ENCODE assay signal across 28 cellular contexts in genomic region chr5:91328743-91329142, GRCh38. TPM values are rescaled to one million over a fixed set of nuclear protein-coding genes. Genes with fewer than 3 reads are reported as not detected.
A peak's percentile ranks its signal among the peaks of the same experiment; 100 is the strongest.
DNase-seq lines count a peak whose midpoint lies in the region; ATAC-seq, FAIRE-seq and TF ChIP-seq lines count a peak whose summit lies in the region.
"Had no signal": no experiment of that assay in that cellular context is flagged by ENCODE, and none has a peak within 500 bp of the region (broad histone marks: within the 10 kb centered on the region; RNA-seq: fewer than 3 reads in every experiment).

No MANE protein-coding gene starts in this region.

- 0 out of 2 replicates have a peak overlapping the region, but pooled peaks have one; percentile 18 for H3K4me2 ChIP-seq in HepG2 (ENCODE audit: low read depth, low read length)
- H3K4me2 ChIP-seq in K562 (ENCODE audit: insufficient read depth, low read length) = no peak overlapping the region

- H4K20me1 ChIP-seq in HepG2 (ENCODE audit: insufficient read depth, low read length) = no peaks in the 10 kb centered on the region
- no peaks in the 10 kb centered on the region for H4K20me1 ChIP-seq in K562 (replicated peaks; ENCODE audit: control insufficient read depth, insufficient read depth, low read length)

- in situ Hi-C loops in HepG2 (cut with HindIII; ENCODE audit: extremely low pct_ligation_motif_present, low pct_unique_long_range_greater_than_20kb) (no loop called here), K562 (cut with MboI) (no loop called here)

- ATAC-seq in HepG2 (no peak; the same call in 2 of the 3 replicates), right lobe of liver (no peak), K562 (no peak), HG03108 (IDR thresholded peaks at IDR 0.05; ENCODE audit: unreplicated experiment) (no peak), HG03097 (IDR thresholded peaks at IDR 0.05; ENCODE audit: low FRiP score, unreplicated experiment) (no peak)
- ATAC-seq: GM12878; left ventricle myocardium superior; naive thymus-derived CD8-positive, alpha-beta T cell had no signal

- intact Hi-C loops in HepG2 (cut with micrococcal nuclease; ENCODE audit: unreplicated experiment) (no loop called here), right lobe of liver (cut with DNase I) (no loop called here), K562 (cut with micrococcal nuclease) (loop anchor here (1.0 kb wide), 1 partner anchor 14 kb away; no protein-coding TSS in a partner anchor)

- 13% methylated on average over 4 of the region's 4 CpGs for WGBS in HepG2 (ENCODE audit: low lambda C conversion rate)
- WGBS in right lobe of liver (ENCODE audit: insufficient coverage, low coverage, low lambda C conversion rate, missing lambda C conversion rate) = 53% methylated on average over 4 of the region's 4 CpGs
- WGBS in K562 (ENCODE audit: insufficient coverage, low coverage, missing lambda C conversion rate) = 63% methylated on average over 4 of the region's 4 CpGs

- peaks cover 27% of the 10 kb centered on the region for H3K4me1 ChIP-seq in HepG2 (ENCODE audit: insufficient read depth, low read length)
- H3K4me1 ChIP-seq in right lobe of liver = no peaks in the 10 kb centered on the region
- H3K4me1 ChIP-seq in K562 (replicated peaks in 1 of 2; ENCODE audit: control insufficient read depth in 2 of 2, insufficient read depth in 2 of 2, low read length in 2 of 2) = peaks cover 0 to 29% of the 10 kb centered on the region in 2 experiments; a peak in 3 of 5 replicates
- H3K4me1 ChIP-seq: Peyer's patch, suprapubic skin had no signal

- no peak for TF ChIP-seq CTCF in HepG2 (CRISPR knock-in tag; IDR thresholded peaks at IDR 0.05)
- no peak for TF ChIP-seq CTCF in right lobe of liver (IDR thresholded peaks at IDR 0.05)
- TF ChIP-seq CTCF in K562 (IDR thresholded peaks at IDR 0.05 in 2 of 3, conservative IDR thresholded peaks at IDR 0.05 in 1 of 3; ENCODE audit: insufficient read depth in 2 of 3, low read depth in 1 of 3, low read length in 3 of 3) = no peak

- H3K36me3 ChIP-seq in HepG2 (replicated peaks in 1 of 2; ENCODE audit: control insufficient read depth in 1 of 2, insufficient read depth in 2 of 2, low read length in 2 of 2) (no peaks in the 10 kb centered on the region), right lobe of liver (no peaks in the 10 kb centered on the region), K562 (ENCODE audit: control insufficient read depth, insufficient read depth, low read length) (no peaks in the 10 kb centered on the region)
- H3K36me3 ChIP-seq: HAP-1, Peyer's patch, suprapubic skin had no signal

- POLR2A ChIA-PET in HepG2 (lab: Yijun Ruan, JAX) (no interaction called here), K562 (lab: Yijun Ruan, JAX) (interaction anchor here (1.2 to 2.5 kb wide), 3 partner anchors 13 to 52 kb away, joined by 4 to 6 read pairs (median 6); no protein-coding TSS in a partner anchor)

- H3K27me3 ChIP-seq in HepG2 (ENCODE audit: control insufficient read depth in 1 of 2, insufficient read depth in 2 of 2, low read length in 2 of 2) (no peaks in the 10 kb centered on the region), right lobe of liver (no peaks in the 10 kb centered on the region), K562 (ENCODE audit: control insufficient read depth in 2 of 2, insufficient read depth in 2 of 2, low read length in 2 of 2) (no peaks in the 10 kb centered on the region)
- H3K27me3 ChIP-seq: Peyer's patch, suprapubic skin had no signal

- H3K9me3 ChIP-seq in HepG2 (ENCODE audit: low read length) = no peaks in the 10 kb centered on the region
- H3K9me3 ChIP-seq in right lobe of liver = no peaks in the 10 kb centered on the region
- no peaks in the 10 kb centered on the region for H3K9me3 ChIP-seq in K562 (replicated peaks; ENCODE audit: control insufficient read depth, insufficient read depth, low read depth, low read length)
- H3K9me3 ChIP-seq: HAP-1, Peyer's patch, suprapubic skin had no signal

- H3K4me3 ChIP-seq in HepG2 (replicated peaks in 1 of 3; ENCODE audit: insufficient read depth in 1 of 3, low read depth in 2 of 3, low read length in 3 of 3) (no peak overlapping the region), right lobe of liver (no peak overlapping the region), K562 (no peak overlapping the region)
- H3K4me3 ChIP-seq: GM12878, HAP-1, Peyer's patch, skin epidermis, suprapubic skin had no signal

- H3K9ac ChIP-seq in HepG2 (ENCODE audit: insufficient read depth, low read depth, low read length) = no peak overlapping the region
- H3K9ac ChIP-seq in K562 (ENCODE audit: insufficient read depth in 1 of 2, low read depth in 2 of 2, low read length in 2 of 2) = no peak overlapping the region

- H2AFZ ChIP-seq in HepG2 (ENCODE audit: low read length) = no peak overlapping the region
- H2AFZ ChIP-seq in K562 (ENCODE audit: low read depth, low read length) = peak overlapping the region; percentile 30

- FAIRE-seq in HepG2 (lab: Jason Lieb, UNC) = no peak
- no peak for FAIRE-seq in K562 (lab: Jason Lieb, UNC)
- FAIRE-seq: A204.1, GM12878 had no signal

- no TSS peak for BruUV-seq in HepG2 (replicated peaks; lab: Mats Ljungman, UMichigan)
- no TSS peak for BruUV-seq in K562 (replicated peaks; lab: Mats Ljungman, UMichigan)

- H3K9me1 ChIP-seq in K562 (ENCODE audit: control insufficient read depth, insufficient read depth, low read length) = no peaks in the 10 kb centered on the region

- no peak for TF ChIP-seq EP300 in HepG2 (IDR thresholded peaks at IDR 0.05; ENCODE audit: low read depth in 2 of 2, low read length in 2 of 2)
- TF ChIP-seq EP300 in HepG2 (CRISPR knock-in tag; IDR thresholded peaks at IDR 0.05; ENCODE audit: borderline replicate concordance) = no peak
- TF ChIP-seq EP300 in K562 (IDR thresholded peaks at IDR 0.05; ENCODE audit: low read length) = no peak

- CTCF ChIA-PET in HepG2 (lab: Yijun Ruan, JAX; ENCODE audit: low intra/inter-chr PET ratio, low total read pairs) (no interaction called here), K562 (lab: Yijun Ruan, JAX; ENCODE audit: low intra/inter-chr PET ratio) (no interaction called here)

- no peak for TF ChIP-seq RAD21 in HepG2 (CRISPR knock-in tag; IDR thresholded peaks at IDR 0.05)
- TF ChIP-seq RAD21 in K562 (CRISPR knock-in tag; conservative IDR thresholded peaks at IDR 0.05 in 1 of 2, IDR thresholded peaks at IDR 0.05 in 1 of 2) = no peak

- TF ChIP-seq POLR2A in HepG2 (IDR thresholded peaks at IDR 0.05; ENCODE audit: insufficient read depth in 1 of 2, low read depth in 2 of 2, low read length in 2 of 2) (no peak), right lobe of liver (IDR thresholded peaks at IDR 0.05) (no peak), K562 (conservative IDR thresholded peaks at IDR 0.05) (no peak)

- H3K79me2 ChIP-seq in HepG2 (ENCODE audit: insufficient read depth, low read length) = no peaks in the 10 kb centered on the region
- no peaks in the 10 kb centered on the region for H3K79me2 ChIP-seq in K562 (ENCODE audit: control insufficient read depth, insufficient read depth, low read length)

- DNase-seq in HepG2 (ENCODE audit: low spot score) = no peak
- no peak for DNase-seq in right lobe of liver
- no peak for DNase-seq in K562 (ENCODE audit: extremely low read depth in 1 of 4, low spot score in 3 of 4)
- peak; percentile 46 for DNase-seq in left kidney (ENCODE audit: low read depth, low spot score)
- no peak for DNase-seq in activated CD4-positive, alpha-beta T cell treated with anti-CD3 and anti-CD28 coated beads for 4 hours
- DNase-seq in amygdala (lab: John Stamatoyannopoulos, UW) = no peak
- DNase-seq: activated CD4-positive, alpha-beta T cell treated with anti-CD3 and anti-CD28 coated beads for 36 hours; activated naive CD4-positive, alpha-beta T cell treated with anti-CD3 and anti-CD28 coated beads, Interleukin-2, amount 50 U/mL, for 16 hours; CD4-positive, alpha-beta T cell; DMS 273 treated with DMSO at 0.1 percent for 48 hours; foreskin fibroblast; islet precursor cell; left ventricle myocardium superior; naive thymus-derived CD8-positive, alpha-beta T cell; NCI-H1436 treated with DMSO at 0.1 percent for 48 hours; NCI-H2081 treated with DMSO at 0.1 percent for 48 hours; NCI-H2227 treated with DMSO at 0.1 percent for 48 hours; NCI-H69; Peyer's patch; SHP77; stimulated activated naive CD4-positive, alpha-beta T cell treated with Interleukin-2 at 50 U/mL for 16 hours had no signal

- no peak overlapping the region for H3K27ac ChIP-seq in HepG2 (ENCODE audit: extremely low read length, insufficient read depth, low read length)
- H3K27ac ChIP-seq in right lobe of liver = no peak overlapping the region
- H3K27ac ChIP-seq in K562 (ENCODE audit: extremely low read depth, low read depth, low read length) = no peak overlapping the region
- H3K27ac ChIP-seq: Peyer's patch, skin epidermis, suprapubic skin had no signal

RNA-seq across cellular contexts. Expression of gene ARRDC3, which starts 54.4 kb away (rescaled TPM):
- total RNA-seq in HepG2 (2016; rRNA removed; fragmentation: Illumina TruSeq; extraction: Trizol) (12.2 and 24.4 TPM in 2 replicates), right lobe of liver (10 to 100 TPM; 14.3 to 96.9 (median 46.0) TPM), K562 (2014; rRNA removed) (45.2 and 46.2 TPM in 2 replicates), K562 (2014; rRNA removed; fragmentation: Illumina TruSeq; extraction: Trizol) (54.4 and 58.1 TPM in 2 replicates), K562 (2015; rRNA removed; fragmentation: Illumina TruSeq; extraction: Trizol) (36.0 and 39.4 TPM in 2 replicates), K562 (2021) (42.1 and 49.1 TPM in 2 replicates)
- 7.8 TPM in 2 replicates for total RNA-seq in HepG2 (2016; cell fraction: cytosol; rRNA removed; fragmentation: Illumina TruSeq; extraction: Trizol; ENCODE audit: low read depth)
- total RNA-seq in HepG2 (2016; cell fraction: insoluble cytoplasmic fraction; rRNA removed; fragmentation: Illumina TruSeq; extraction: Trizol) = 13.5 and 19.6 TPM in 2 replicates
- total RNA-seq in HepG2 (2016; cell fraction: membrane; rRNA removed; fragmentation: Illumina TruSeq; extraction: Trizol) = 11.0 and 11.3 TPM in 2 replicates
- total RNA-seq in HepG2 (2016; cell fraction: nucleus; rRNA removed; fragmentation: Illumina TruSeq; extraction: Trizol) = 46.8 and 50.0 TPM in 2 replicates
- polyA plus RNA-seq in HepG2 (2011; rRNA removed) (3.4 and 5.9 TPM in 2 replicates), K562 (2011; rRNA removed) (40.4 and 41.0 TPM in 2 replicates), K562 (2014; fragmentation: Illumina TruSeq; extraction: Trizol) (19.3 and 25.5 TPM in 2 replicates), K562 (2014; fragmentation: Nextera tagmentation; extraction: Ambion mirVana) (10 to 100 TPM; 23.8 to 30.2 TPM), K562 (2014; rRNA removed) (15.3 and 15.9 TPM in 2 replicates)
- polyA plus RNA-seq in HepG2 (2011; cell fraction: cytosol; rRNA removed) = 1.0 and 3.5 TPM in 2 replicates
- polyA plus RNA-seq in HepG2 (2011; cell fraction: nucleus; rRNA removed) = 4.1 and 6.4 TPM in 2 replicates
- polyA plus RNA-seq in HepG2 (2012) = 10.9 and 12.8 TPM in 2 replicates
- 0.52 and 0.62 TPM in 2 replicates for polyA plus RNA-seq in HepG2 (2016; cell fraction: cytosol; fragmentation: Illumina TruSeq; extraction: Trizol; ENCODE audit: low read depth)
- polyA plus RNA-seq in HepG2 (2016; cell fraction: insoluble cytoplasmic fraction; fragmentation: Illumina TruSeq; extraction: Trizol; ENCODE audit: low read depth) = 7.6 and 8.4 TPM in 2 replicates
- 2.1 and 2.7 TPM in 2 replicates for polyA plus RNA-seq in HepG2 (2016; cell fraction: membrane; fragmentation: Illumina TruSeq; extraction: Trizol; ENCODE audit: low read depth)
- 35.7 and 39.1 TPM in 2 replicates for polyA plus RNA-seq in HepG2 (2016; cell fraction: nucleus; fragmentation: Illumina TruSeq; extraction: Trizol; ENCODE audit: insufficient read depth, low read depth)
- polyA minus RNA-seq in HepG2 (2011; rRNA and poly(A)+ RNA removed; ENCODE audit: low replicate concordance) = 10.6 and 28.7 TPM in 2 replicates
- polyA minus RNA-seq in HepG2 (2011; cell fraction: cytosol; rRNA and poly(A)+ RNA removed) = 9.8 and 22.2 TPM in 2 replicates
- 15.3 and 23.9 TPM in 2 replicates for polyA minus RNA-seq in HepG2 (2011; cell fraction: nucleus; rRNA and poly(A)+ RNA removed)
- total RNA-seq in K562 (2011; cell fraction: chromatin; rRNA removed; ENCODE audit: low replicate concordance) = 71.8 and 190 TPM in 2 replicates
- 40.0 and 50.7 TPM in 2 replicates for total RNA-seq in K562 (2011; cell fraction: nucleolus; rRNA removed)
- 79.3 and 101 TPM in 2 replicates for total RNA-seq in K562 (2011; cell fraction: nucleoplasm; rRNA removed)
- 6.3 and 18.7 TPM in 2 replicates for polyA plus RNA-seq in K562 (2011; cell fraction: cytosol; rRNA removed)
- polyA plus RNA-seq in K562 (2011; cell fraction: nucleus; rRNA removed) = 49.0 and 78.9 TPM in 2 replicates
- polyA plus RNA-seq in K562 (2012) = 27.7 and 35.0 TPM in 2 replicates
- polyA minus RNA-seq in K562 (2011; rRNA and poly(A)+ RNA removed) = 193 and 245 TPM in 2 replicates
- 88.1 and 97.8 TPM in 2 replicates for polyA minus RNA-seq in K562 (2011; cell fraction: cytosol; rRNA and poly(A)+ RNA removed)
- 124 and 274 TPM in 2 replicates for polyA minus RNA-seq in K562 (2011; cell fraction: nucleus; rRNA and poly(A)+ RNA removed)

Comparison
In these comparisons a context has a peak if more than half of its experiments do, and no peak if none do; other contexts are left out.
1. Of the 241 proteins assayed by ChIP-seq in both HepG2 and K562: peak only in HepG2: TFAP4; only in K562: none; in both: none; in neither: 240.